In the genomic region with DNA sequence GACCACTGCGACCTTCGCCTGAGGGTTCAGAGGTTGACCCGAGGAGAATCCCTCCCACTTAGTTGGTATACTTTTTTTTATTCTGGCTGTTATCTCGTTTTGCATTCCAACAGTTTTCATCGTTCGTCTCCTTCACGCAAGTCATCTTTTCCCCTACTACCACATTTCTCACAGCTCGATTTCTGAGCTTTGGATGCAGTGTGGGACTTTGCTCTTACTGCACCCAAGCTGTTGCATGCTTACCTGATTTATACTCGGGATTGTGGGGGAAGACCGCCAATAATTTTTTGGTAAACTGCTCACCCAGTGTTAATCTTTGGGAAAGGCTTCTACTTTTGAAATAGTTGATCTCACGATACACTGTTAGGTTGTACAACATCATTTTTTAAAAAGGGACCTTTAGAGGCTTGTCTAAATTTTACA, we compare ENCODE assay signal across 8 cellular contexts. TPM values are rescaled to one million over a fixed set of nuclear protein-coding genes. Genes with fewer than 3 reads are reported as not detected.
A peak's percentile ranks its signal among the peaks of the same experiment; 100 is the strongest.
DNase-seq lines count a peak whose midpoint lies in the region; ATAC-seq and TF ChIP-seq lines count a peak whose summit lies in the region.

No MANE protein-coding gene starts in this region.

- ATAC-seq in thoracic aorta (ENCODE audit: insufficient number of reproducible peaks, low FRiP score, low read depth): no peak
- ATAC-seq in HG03521 (IDR thresholded peaks at IDR 0.05; ENCODE audit: unreplicated experiment): no peak
- ATAC-seq in GM18909 (IDR thresholded peaks at IDR 0.05; ENCODE audit: poor library complexity, unreplicated experiment): no peak

- peak overlapping the region; percentile 89 for H3K4me3 Mint-ChIP-seq in activated CD4-positive, alpha-beta T cell treated with anti-CD3 and anti-CD28 coated beads, Interleukin-2, amount 10 ng/mL, durations not matched to agents 7 days and 5 days
- H3K4me3 Mint-ChIP-seq in activated naive CD8-positive, alpha-beta T cell treated with anti-CD3 and anti-CD28 coated beads for 36 hours: peak overlapping the region; percentile 96

- peak overlapping the region; percentile 96 for H3K27ac Mint-ChIP-seq in activated CD4-positive, alpha-beta T cell treated with anti-CD3 and anti-CD28 coated beads, Interleukin-2, amount 10 ng/mL, durations not matched to agents 7 days and 5 days
- H3K27ac Mint-ChIP-seq in activated naive CD8-positive, alpha-beta T cell treated with anti-CD3 and anti-CD28 coated beads for 36 hours: peak overlapping the region; percentile 97

- no peaks in the 10 kb centered on the region for H3K27me3 Mint-ChIP-seq in activated CD4-positive, alpha-beta T cell treated with anti-CD3 and anti-CD28 coated beads, Interleukin-2, amount 10 ng/mL, durations not matched to agents 7 days and 5 days
- no peaks in the 10 kb centered on the region for H3K27me3 Mint-ChIP-seq in activated naive CD8-positive, alpha-beta T cell treated with anti-CD3 and anti-CD28 coated beads for 36 hours

- H3K4me3 ChIP-seq in kidney epithelial cell (ENCODE audit: low read depth, low read length): peak overlapping the region; percentile 97
- H3K4me3 ChIP-seq in thoracic aorta: peak overlapping the region; percentile 99

- peaks cover 31 to 51% of the 10 kb centered on the region in 2 donors for H3K4me1 ChIP-seq in thoracic aorta (ENCODE audit: control insufficient read depth in 1 of 2, low read depth in 2 of 2)

- CTCF ChIA-PET in activated CD4-positive, alpha-beta T cell treated with anti-CD3 and anti-CD28 coated beads, Interleukin-2, amount 10 ng/mL, durations not matched to agents 7 days and 5 days (lab: Charles Lee): interaction anchor here (1.4 kb wide), 1 partner anchor 9 kb away, joined by 3 read pairs; no protein-coding TSS in a partner anchor

- POLR2A ChIA-PET in activated CD4-positive, alpha-beta T cell treated with anti-CD3 and anti-CD28 coated beads, Interleukin-2, amount 10 ng/mL, durations not matched to agents 7 days and 5 days (lab: Charles Lee): no interaction called here

- H3K27me3 ChIP-seq in kidney epithelial cell (ENCODE audit: control insufficient read depth, insufficient read depth, low read length): no peaks in the 10 kb centered on the region
- H3K27me3 ChIP-seq in thoracic aorta (replicated peaks; ENCODE audit: insufficient read depth): no peaks in the 10 kb centered on the region

- H3K9me3 ChIP-seq in thoracic aorta: no peaks in the 10 kb centered on the region

- H3K4me1 Mint-ChIP-seq in activated CD4-positive, alpha-beta T cell treated with anti-CD3 and anti-CD28 coated beads, Interleukin-2, amount 10 ng/mL, durations not matched to agents 7 days and 5 days: peaks cover 45% of the 10 kb centered on the region
- H3K4me1 Mint-ChIP-seq in activated naive CD8-positive, alpha-beta T cell treated with anti-CD3 and anti-CD28 coated beads for 36 hours: peaks cover 53% of the 10 kb centered on the region

- H3K36me3 Mint-ChIP-seq in activated CD4-positive, alpha-beta T cell treated with anti-CD3 and anti-CD28 coated beads, Interleukin-2, amount 10 ng/mL, durations not matched to agents 7 days and 5 days (ENCODE audit: low read depth): peaks cover 2% of the 10 kb centered on the region
- H3K36me3 Mint-ChIP-seq in activated naive CD8-positive, alpha-beta T cell treated with anti-CD3 and anti-CD28 coated beads for 36 hours: no peaks in the 10 kb centered on the region

- H3K36me3 ChIP-seq in kidney epithelial cell (ENCODE audit: control insufficient read depth, insufficient read depth, low read length): no peaks in the 10 kb centered on the region
- no peaks in the 10 kb centered on the region for H3K36me3 ChIP-seq in thoracic aorta

- H3K9me3 Mint-ChIP-seq in activated CD4-positive, alpha-beta T cell treated with anti-CD3 and anti-CD28 coated beads, Interleukin-2, amount 10 ng/mL, durations not matched to agents 7 days and 5 days: no peaks in the 10 kb centered on the region
- H3K9me3 Mint-ChIP-seq in activated naive CD8-positive, alpha-beta T cell treated with anti-CD3 and anti-CD28 coated beads for 36 hours: no peaks in the 10 kb centered on the region

- TF ChIP-seq CTCF in kidney epithelial cell (IDR thresholded peaks at IDR 0.05; ENCODE audit: insufficient read depth, low read length, poor library complexity, severe bottlenecking) (no peak), thoracic aorta (IDR thresholded peaks at IDR 0.05) (no peak)

- peak overlapping the region; percentile 97 to 98 for H3K27ac ChIP-seq in thoracic aorta

- no peak for DNase-seq in activated CD4-positive, alpha-beta T cell treated with anti-CD3 and anti-CD28 coated beads, Interleukin-2, amount 10 ng/mL, durations not matched to agents 7 days and 5 days
- no peak for DNase-seq in activated CD4-positive, alpha-beta T cell treated with anti-CD3 and anti-CD28 coated beads for 48 hours
- no peak for DNase-seq in activated naive CD8-positive, alpha-beta T cell treated with anti-CD3 and anti-CD28 coated beads for 36 hours
- no peak for DNase-seq in kidney epithelial cell (ENCODE audit: low read depth)
- no peak for DNase-seq in thoracic aorta (ENCODE audit: low spot score)
- no peak for DNase-seq in KG1 (lab: John Stamatoyannopoulos, UW)

RNA-seq across cellular contexts. Expression of a gene that starts 0.7 kb away (rescaled TPM):
- total RNA-seq in activated CD4-positive, alpha-beta T cell treated with anti-CD3 and anti-CD28 coated beads, Interleukin-2, amount 10 ng/mL, durations not matched to agents 7 days and 5 days: 10 to 100 TPM; 28.2 to 28.6 TPM
- total RNA-seq in activated naive CD8-positive, alpha-beta T cell treated with anti-CD3 and anti-CD28 coated beads for 36 hours: 10 to 100 TPM; 18.3 to 21.2 TPM
- total RNA-seq in kidney epithelial cell (23.6 and 38.3 TPM in 2 replicates), thoracic aorta (10 to 100 TPM; 22.6 to 53.3 TPM)
